2 cellular contexts compared by ENCODE assay signal in the genomic region with DNA sequence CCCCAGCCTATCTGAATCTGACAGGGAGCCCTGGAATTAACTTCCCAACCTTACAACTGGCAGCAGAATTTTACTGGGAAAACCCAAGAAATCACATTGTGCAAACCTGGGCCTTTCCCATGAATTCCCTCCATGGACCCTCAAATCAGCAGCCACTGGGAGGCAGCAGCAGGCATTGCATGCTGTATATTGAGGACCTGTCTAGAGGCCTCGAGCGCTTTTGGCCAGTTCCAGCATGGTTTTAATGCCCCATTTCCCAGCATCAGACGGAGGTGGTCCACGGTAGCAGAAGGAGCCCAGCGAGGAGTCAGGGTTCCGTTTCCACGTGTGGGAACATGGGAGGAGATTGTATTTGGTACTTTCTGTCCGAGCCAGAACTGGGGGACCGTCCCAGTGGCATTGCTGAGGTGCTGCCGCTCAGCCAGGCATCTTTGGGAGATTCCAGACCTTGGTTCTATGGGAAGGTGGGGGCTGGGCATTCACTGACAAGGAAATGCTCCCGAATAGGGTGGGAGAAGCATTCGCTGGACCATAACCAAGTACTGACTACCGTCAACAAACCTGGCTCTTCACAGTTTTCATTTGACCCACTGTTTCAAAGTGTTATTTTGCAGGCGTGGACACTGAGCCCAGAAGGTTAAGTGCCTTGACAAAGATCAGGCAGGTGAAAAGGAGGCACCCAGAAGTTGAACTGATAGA.
TF ChIP-seq lines count a peak whose summit lies in the region.

No MANE protein-coding gene starts in this region.

TF ChIP-seq in IMR-90, 13 proteins besides CTCF, POLR2A, EP300 and RAD21 (continued from another document):
- TF ChIP-seq, protein P1, sequence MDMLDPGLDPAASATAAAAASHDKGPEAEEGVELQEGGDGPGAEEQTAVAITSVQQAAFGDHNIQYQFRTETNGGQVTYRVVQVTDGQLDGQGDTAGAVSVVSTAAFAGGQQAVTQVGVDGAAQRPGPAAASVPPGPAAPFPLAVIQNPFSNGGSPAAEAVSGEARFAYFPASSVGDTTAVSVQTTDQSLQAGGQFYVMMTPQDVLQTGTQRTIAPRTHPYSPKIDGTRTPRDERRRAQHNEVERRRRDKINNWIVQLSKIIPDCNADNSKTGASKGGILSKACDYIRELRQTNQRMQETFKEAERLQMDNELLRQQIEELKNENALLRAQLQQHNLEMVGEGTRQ (IDR thresholded peaks at IDR 0.05; ENCODE audit: low read depth, low read length): no peak

TF ChIP-seq in liver, 16 proteins besides CTCF, POLR2A, EP300 and RAD21 (continued from another document):
- TF ChIP-seq, protein P2, sequence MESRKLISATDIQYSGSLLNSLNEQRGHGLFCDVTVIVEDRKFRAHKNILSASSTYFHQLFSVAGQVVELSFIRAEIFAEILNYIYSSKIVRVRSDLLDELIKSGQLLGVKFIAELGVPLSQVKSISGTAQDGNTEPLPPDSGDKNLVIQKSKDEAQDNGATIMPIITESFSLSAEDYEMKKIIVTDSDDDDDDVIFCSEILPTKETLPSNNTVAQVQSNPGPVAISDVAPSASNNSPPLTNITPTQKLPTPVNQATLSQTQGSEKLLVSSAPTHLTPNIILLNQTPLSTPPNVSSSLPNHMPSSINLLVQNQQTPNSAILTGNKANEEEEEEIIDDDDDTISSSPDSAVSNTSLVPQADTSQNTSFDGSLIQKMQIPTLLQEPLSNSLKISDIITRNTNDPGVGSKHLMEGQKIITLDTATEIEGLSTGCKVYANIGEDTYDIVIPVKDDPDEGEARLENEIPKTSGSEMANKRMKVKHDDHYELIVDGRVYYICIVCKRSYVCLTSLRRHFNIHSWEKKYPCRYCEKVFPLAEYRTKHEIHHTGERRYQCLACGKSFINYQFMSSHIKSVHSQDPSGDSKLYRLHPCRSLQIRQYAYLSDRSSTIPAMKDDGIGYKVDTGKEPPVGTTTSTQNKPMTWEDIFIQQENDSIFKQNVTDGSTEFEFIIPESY (IDR thresholded peaks at IDR 0.05): no peak
- no peak for TF ChIP-seq SP1 (IDR thresholded peaks at IDR 0.05)
- TF ChIP-seq YY1 (IDR thresholded peaks at IDR 0.05): no peak
- no peak for TF ChIP-seq FOXA2 (IDR thresholded peaks at IDR 0.05)
TF ChIP-seq in liver: peak in this region for 0.
